27 cellular contexts compared by ENCODE assay signal in genomic region chr1:164472841-164473240, GRCh38.
"Had no signal": no experiment of that assay in that cellular context is flagged by ENCODE, and none has a peak within 500 bp of the region (broad histone marks: within the 10 kb centered on the region; RNA-seq: fewer than 3 reads in every experiment).

No MANE protein-coding gene starts in this region.

- H3K4me1 ChIP-seq: esophagus squamous epithelium, foreskin keratinocyte had no signal

- DNase-seq: colonic mucosa; cortex of kidney; dermis blood vessel endothelial cell; dorsolateral prefrontal cortex; effector CD4-positive, alpha-beta T cell; effector CD8-positive, alpha-beta T cell; effector memory CD4-positive, alpha-beta T cell; effector memory CD8-positive, alpha-beta T cell; endodermal cell; erythroblast; esophagus squamous epithelium; foreskin fibroblast; foreskin melanocyte; gastrocnemius medialis; glutamatergic neuron; head of caudate nucleus; heart left ventricle; heart right ventricle had no signal

- H3K27ac ChIP-seq: colonic mucosa, coronary artery, dorsolateral prefrontal cortex, epithelial cell of prostate, esophagus muscularis mucosa, esophagus squamous epithelium, foreskin keratinocyte, gastrocnemius medialis, heart left ventricle, heart right ventricle, hepatocyte had no signal

- H3K4me3 ChIP-seq: colonic mucosa, coronary artery, dorsolateral prefrontal cortex, esophagus muscularis mucosa, esophagus squamous epithelium, gastrocnemius medialis, heart left ventricle, heart right ventricle, hepatocyte had no signal

- ATAC-seq: effector memory CD8-positive, alpha-beta T cell; gastrocnemius medialis had no signal

- H3K27me3 ChIP-seq: colonic mucosa, dorsolateral prefrontal cortex, esophagus muscularis mucosa, esophagus squamous epithelium, foreskin keratinocyte, gastrocnemius medialis, heart left ventricle, heart right ventricle, hepatocyte had no signal

- H3K79me2 ChIP-seq: hepatocyte had no signal

- H3K36me3 ChIP-seq: colonic mucosa, esophagus muscularis mucosa, esophagus squamous epithelium, gastrocnemius medialis, heart left ventricle, heart right ventricle had no signal

- H3K9me3 ChIP-seq: colonic mucosa, esophagus muscularis mucosa, esophagus squamous epithelium, gastrocnemius medialis, heart left ventricle, heart right ventricle had no signal

- FAIRE-seq: colon, endometrium, endothelial cell of umbilical vein, frontal cortex had no signal
